8 cellular contexts compared by ENCODE assay signal in the genomic region with DNA sequence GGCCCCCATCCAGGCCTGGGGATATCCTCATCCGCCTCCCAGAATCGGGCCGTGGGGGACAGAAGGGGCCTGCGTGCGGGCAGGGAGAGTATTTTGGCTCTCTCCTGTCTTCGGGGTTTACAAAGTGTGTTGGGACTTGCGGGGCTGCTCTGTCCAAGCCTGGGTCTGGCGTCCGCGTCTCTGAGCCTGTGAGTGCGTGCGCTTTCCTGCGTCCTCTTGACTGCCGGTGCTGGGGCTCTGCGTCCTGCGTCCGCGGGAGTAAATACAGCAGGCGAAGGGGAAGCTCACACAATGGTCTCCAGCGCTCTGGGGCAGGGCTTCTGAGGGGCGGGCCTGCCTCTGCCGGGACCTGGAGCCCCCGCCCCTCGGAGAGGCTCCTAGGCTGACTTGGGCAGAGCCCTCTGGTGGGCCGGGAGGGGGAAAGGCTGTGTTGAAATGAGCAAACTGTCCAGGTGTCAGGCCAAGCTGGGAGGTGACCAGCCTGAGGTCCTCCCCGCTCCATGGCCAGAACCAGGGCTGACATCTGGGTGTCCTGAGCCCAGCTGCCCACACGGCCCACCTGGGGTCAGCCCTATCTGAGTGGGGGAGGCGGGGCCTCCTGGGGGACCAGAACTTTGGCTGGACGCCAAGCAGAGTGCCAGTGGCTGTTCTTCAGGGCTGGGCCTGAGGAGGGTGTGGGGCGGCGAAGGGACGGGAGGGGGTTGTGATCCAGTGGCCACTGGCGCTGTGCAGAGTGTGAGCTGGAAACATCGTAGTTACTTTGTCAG.
DNase-seq lines count a peak whose midpoint lies in the region; ATAC-seq and TF ChIP-seq lines count a peak whose summit lies in the region.

No MANE protein-coding gene starts in this region.

- no peak for TF ChIP-seq POLR2A in HCT116 (IDR thresholded peaks at IDR 0.05; ENCODE audit: borderline replicate concordance, extremely low read depth, insufficient read depth, insufficient read length)

- WGBS in right cardiac atrium, result 2% methylated on average over 34 of the region's 34 CpGs

- no peak for TF ChIP-seq RAD21 in HCT116 (IDR thresholded peaks at IDR 0.05; ENCODE audit: low read depth)

- no peak overlapping the region for H2AFZ ChIP-seq in HCT116 (ENCODE audit: low read depth, low read length, poor library complexity, severe bottlenecking)

- peaks cover 91% of the 10 kb centered on the region for H3K79me2 ChIP-seq in HCT116 (ENCODE audit: insufficient read depth, low read length)

- H3K9me2 ChIP-seq in HCT116 (ENCODE audit: insufficient read depth), result no peaks in the 10 kb centered on the region

- DNase-seq in AG04450 (ENCODE audit: low read depth, low spot score), result peak; percentile 74
- no peak for DNase-seq in HCT116 (ENCODE audit: low read depth, low spot score)
- peak; percentile 40 to 92 (median 65) for DNase-seq in T-helper 2 cell
- DNase-seq in astrocyte of the cerebellum (ENCODE audit: low read depth), result peak; percentile 73
- DNase-seq in right cardiac atrium, result peak; percentile 86 to 94 (median 94)
- DNase-seq in pulmonary artery endothelial cell (ENCODE audit: low read depth, low spot score), result peak; percentile 60
- no peak for DNase-seq in NCI-H1105 (lab: John Stamatoyannopoulos, UW)

- H3K9me3 ChIP-seq in AG04450 (ENCODE audit: control insufficient read depth, insufficient read depth, low read length), result peaks cover 4% of the 10 kb centered on the region; the same call in 1 of the 2 replicates
- H3K9me3 ChIP-seq in HCT116 (ENCODE audit: control insufficient read depth in 1 of 2, insufficient read depth in 1 of 2, low read depth in 1 of 2, low read length in 2 of 2), result no peaks in the 10 kb centered on the region
- H3K9me3 ChIP-seq in right cardiac atrium (ENCODE audit: control insufficient read depth, low read length), result no peaks in the 10 kb centered on the region

- H3K27ac ChIP-seq in AG04450 (ENCODE audit: low read depth, low read length) (peak overlapping the region; percentile 91), HCT116 (ENCODE audit: low read depth, low read length) (no peak overlapping the region), right cardiac atrium (ENCODE audit: low read length) (peak overlapping the region; percentile 97)

- CTCF ChIA-PET in AG04450 (lab: Charles Lee), result interaction anchor here (0.7 to 2.4 kb wide), 4 partner anchors 15 to 55 kb away, joined by 3 to 9 read pairs (median 5); no protein-coding TSS in a partner anchor
- CTCF ChIA-PET in HCT116 (lab: Charles Lee), result no interaction called here

- H3K9ac ChIP-seq in HCT116 (ENCODE audit: low read length), result no peak overlapping the region

- H3K36me3 ChIP-seq in HCT116 (ENCODE audit: control insufficient read depth in 1 of 2, insufficient read depth in 2 of 2, low read length in 2 of 2), result no peaks in the 10 kb centered on the region; a peak in 1 of 4 replicates

- TF ChIP-seq CTCF in AG04450 (IDR thresholded peaks at IDR 0.05; ENCODE audit: low read depth, low read length) (peak; percentile 56), HCT116 (IDR thresholded peaks at IDR 0.05 in 2 of 3, conservative IDR thresholded peaks at IDR 0.05 in 1 of 3; ENCODE audit: borderline replicate concordance in 1 of 3, insufficient read depth in 1 of 3, low read depth in 2 of 3, low read length in 2 of 3) (no peak), astrocyte of the cerebellum (IDR thresholded peaks at IDR 0.05; ENCODE audit: low read depth, low read length, missing control alignments) (peak; percentile 48)

- H3K4me3 ChIP-seq in AG04450 (ENCODE audit: low read depth, low read length) (peak overlapping the region; percentile 91), HCT116 (replicated peaks in 1 of 2; ENCODE audit: low read depth in 1 of 2, low read length in 2 of 2) (no peak overlapping the region), astrocyte of the cerebellum (ENCODE audit: low read depth, low read length) (peak overlapping the region; percentile 88), right cardiac atrium (ENCODE audit: low read length) (peak overlapping the region; percentile 63)

- RAD21 ChIA-PET in HCT116 (lab: Charles Lee; ENCODE audit: low non-redundant PET in 1 of 2, low total read pairs in 2 of 2, uncharacterized antibody in 2 of 2, unreplicated experiment in 2 of 2), result no interaction called here

- H3K4me1 ChIP-seq in HCT116 (ENCODE audit: control insufficient read depth in 1 of 2, insufficient read depth in 2 of 2, low read length in 2 of 2) (peaks cover 2 to 45% of the 10 kb centered on the region in 2 experiments; a peak in 2 of 4 replicates), right cardiac atrium (ENCODE audit: control insufficient read depth, insufficient read depth, low read length) (peaks cover 36% of the 10 kb centered on the region)

- ATAC-seq in HCT116 (peak; percentile 3; the same call in 1 of the 2 replicates), right cardiac atrium (peak; percentile 76 to 79), HG03196 (IDR thresholded peaks at IDR 0.05; ENCODE audit: unreplicated experiment) (no peak)

- intact Hi-C loops in HCT116 (cut with micrococcal nuclease), result no loop called here
- intact Hi-C loops in right cardiac atrium (cut with DNase I), result loop anchor here in 2 of 4 donors (2.0 to 5.0 kb wide), 2 partner anchors 42 to 44 kb away; no protein-coding TSS in a partner anchor

- H3K27me3 ChIP-seq in AG04450 (ENCODE audit: control insufficient read depth, insufficient read depth, low read length), result no peaks in the 10 kb centered on the region
- H3K27me3 ChIP-seq in HCT116 (ENCODE audit: insufficient read depth, low read length), result no peaks in the 10 kb centered on the region
- no peaks in the 10 kb centered on the region for H3K27me3 ChIP-seq in right cardiac atrium (ENCODE audit: control insufficient read depth, insufficient read depth)

- POLR2A ChIA-PET in AG04450 (lab: Yijun Ruan, JAX) (interaction anchor here (0.6 to 2.6 kb wide), 19 partner anchors 8 to 145 kb away, joined by 3 to 15 read pairs (median 4); no protein-coding TSS in a partner anchor), HCT116 (lab: Charles Lee) (no interaction called here)

- in situ Hi-C loops in astrocyte of the cerebellum (cut with HindIII; ENCODE audit: low sequenced_read_pairs), result no loop called here

- no TSS peak for BruUV-seq in HCT116 (replicated peaks; lab: Mats Ljungman, UMichigan)

- no peak overlapping the region for H3K4me2 ChIP-seq in HCT116 (ENCODE audit: low read length)

- peaks cover 3% of the 10 kb centered on the region; the same call in 1 of the 2 replicates for H4K20me1 ChIP-seq in HCT116 (ENCODE audit: insufficient read depth)

TF ChIP-seq in HCT116, 20 proteins besides CTCF, POLR2A, EP300 and RAD21:
- TF ChIP-seq ZNF274 (IDR thresholded peaks at IDR 0.05; ENCODE audit: low read depth, low read length), result no peak
- no peak for TF ChIP-seq JUND (IDR thresholded peaks at IDR 0.05)
- TF ChIP-seq CEBPB (IDR thresholded peaks at IDR 0.05; ENCODE audit: low read depth), result no peak
- no peak for TF ChIP-seq SRF (IDR thresholded peaks at IDR 0.05; ENCODE audit: low read depth)
- TF ChIP-seq, protein P1, sequence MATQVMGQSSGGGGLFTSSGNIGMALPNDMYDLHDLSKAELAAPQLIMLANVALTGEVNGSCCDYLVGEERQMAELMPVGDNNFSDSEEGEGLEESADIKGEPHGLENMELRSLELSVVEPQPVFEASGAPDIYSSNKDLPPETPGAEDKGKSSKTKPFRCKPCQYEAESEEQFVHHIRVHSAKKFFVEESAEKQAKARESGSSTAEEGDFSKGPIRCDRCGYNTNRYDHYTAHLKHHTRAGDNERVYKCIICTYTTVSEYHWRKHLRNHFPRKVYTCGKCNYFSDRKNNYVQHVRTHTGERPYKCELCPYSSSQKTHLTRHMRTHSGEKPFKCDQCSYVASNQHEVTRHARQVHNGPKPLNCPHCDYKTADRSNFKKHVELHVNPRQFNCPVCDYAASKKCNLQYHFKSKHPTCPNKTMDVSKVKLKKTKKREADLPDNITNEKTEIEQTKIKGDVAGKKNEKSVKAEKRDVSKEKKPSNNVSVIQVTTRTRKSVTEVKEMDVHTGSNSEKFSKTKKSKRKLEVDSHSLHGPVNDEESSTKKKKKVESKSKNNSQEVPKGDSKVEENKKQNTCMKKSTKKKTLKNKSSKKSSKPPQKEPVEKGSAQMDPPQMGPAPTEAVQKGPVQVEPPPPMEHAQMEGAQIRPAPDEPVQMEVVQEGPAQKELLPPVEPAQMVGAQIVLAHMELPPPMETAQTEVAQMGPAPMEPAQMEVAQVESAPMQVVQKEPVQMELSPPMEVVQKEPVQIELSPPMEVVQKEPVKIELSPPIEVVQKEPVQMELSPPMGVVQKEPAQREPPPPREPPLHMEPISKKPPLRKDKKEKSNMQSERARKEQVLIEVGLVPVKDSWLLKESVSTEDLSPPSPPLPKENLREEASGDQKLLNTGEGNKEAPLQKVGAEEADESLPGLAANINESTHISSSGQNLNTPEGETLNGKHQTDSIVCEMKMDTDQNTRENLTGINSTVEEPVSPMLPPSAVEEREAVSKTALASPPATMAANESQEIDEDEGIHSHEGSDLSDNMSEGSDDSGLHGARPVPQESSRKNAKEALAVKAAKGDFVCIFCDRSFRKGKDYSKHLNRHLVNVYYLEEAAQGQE (IDR thresholded peaks at IDR 0.05; ENCODE audit: low read depth), result no peak
- TF ChIP-seq, protein P2, sequence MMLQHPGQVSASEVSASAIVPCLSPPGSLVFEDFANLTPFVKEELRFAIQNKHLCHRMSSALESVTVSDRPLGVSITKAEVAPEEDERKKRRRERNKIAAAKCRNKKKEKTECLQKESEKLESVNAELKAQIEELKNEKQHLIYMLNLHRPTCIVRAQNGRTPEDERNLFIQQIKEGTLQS (IDR thresholded peaks at IDR 0.05), result no peak
- TF ChIP-seq EZH2phosphoT487 (IDR thresholded peaks at IDR 0.05; ENCODE audit: borderline replicate concordance), result no peak
- no peak for TF ChIP-seq TCF7L2 (IDR thresholded peaks at IDR 0.05; ENCODE audit: borderline replicate concordance, extremely low read depth, insufficient read depth, insufficient read length)
- TF ChIP-seq, protein P3, sequence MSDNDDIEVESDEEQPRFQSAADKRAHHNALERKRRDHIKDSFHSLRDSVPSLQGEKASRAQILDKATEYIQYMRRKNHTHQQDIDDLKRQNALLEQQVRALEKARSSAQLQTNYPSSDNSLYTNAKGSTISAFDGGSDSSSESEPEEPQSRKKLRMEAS (IDR thresholded peaks at IDR 0.05), result no peak
- no peak for TF ChIP-seq ELF1 (IDR thresholded peaks at IDR 0.05; ENCODE audit: borderline replicate concordance, low read depth)
- no peak for TF ChIP-seq EGR1 (IDR thresholded peaks at IDR 0.05; ENCODE audit: low read depth)

Comparison
In these comparisons a context has a peak if more than half of its experiments do, and no peak if none do; other contexts are left out.
1. DNase-seq: peak in AG04450 (single experiment), T-helper 2 cell (5 of 5), astrocyte of the cerebellum (single experiment), right cardiac atrium (3 of 3) and pulmonary artery endothelial cell (single experiment); none in HCT116 (single experiment) and NCI-H1105 (single experiment).
2. H3K4me3 ChIP-seq: peak in AG04450 (single experiment), astrocyte of the cerebellum (single experiment) and right cardiac atrium (single experiment); none in HCT116 (0 of 2).
3. CTCF ChIP-seq: peak in AG04450 (single experiment) and astrocyte of the cerebellum (single experiment); none in HCT116 (0 of 3).